In the genomic region with DNA sequence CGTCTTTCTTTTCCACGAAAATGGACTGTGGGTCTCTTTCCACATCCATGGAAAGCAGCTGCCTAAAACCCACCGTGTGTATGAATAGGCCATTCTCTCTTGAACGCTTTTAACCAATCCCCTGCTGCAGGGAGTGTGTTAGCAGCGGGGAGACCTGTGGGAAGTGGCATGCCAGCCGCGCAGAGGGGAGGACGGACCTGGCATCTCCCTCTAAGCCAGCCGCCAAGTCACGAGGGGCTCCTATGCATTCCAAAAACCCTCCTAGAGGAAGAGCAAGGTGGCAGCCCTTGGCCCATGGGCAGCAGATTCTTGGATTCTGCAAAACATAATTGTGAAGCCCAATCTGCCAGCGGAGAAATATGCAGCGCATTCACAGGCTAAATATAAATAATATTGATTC, we compare ENCODE assay signal across 33 cellular contexts. TPM values are rescaled to one million over a fixed set of nuclear protein-coding genes. Genes with fewer than 3 reads are reported as not detected.
"Had no signal": no experiment of that assay in that cellular context is flagged by ENCODE, and none has a peak within 500 bp of the region (broad histone marks: within the 10 kb centered on the region; RNA-seq: fewer than 3 reads in every experiment).

No MANE protein-coding gene starts in this region.

- H3K36me3 ChIP-seq: adrenal gland, ascending aorta, brain microvascular endothelial cell, esophagus muscularis mucosa, gastrocnemius medialis, heart right ventricle had no signal

- H3K27ac ChIP-seq: adrenal gland, ascending aorta, brain microvascular endothelial cell, esophagus muscularis mucosa, foreskin keratinocyte, gastrocnemius medialis, heart right ventricle, hepatocyte had no signal

- H3K4me3 ChIP-seq: adrenal gland, ascending aorta, esophagus muscularis mucosa, gastrocnemius medialis, heart right ventricle, hepatocyte had no signal

- H3K4me1 ChIP-seq: adrenal gland, ascending aorta, foreskin keratinocyte, gastrocnemius medialis had no signal

- H3K4me3 Mint-ChIP-seq: activated CD4-positive, alpha-beta memory T cell treated with anti-CD3 and anti-CD28 coated beads for 36 hours; activated CD4-positive, alpha-beta T cell treated with anti-CD3 and anti-CD28 coated beads for 36 hours; activated CD4-positive, alpha-beta T cell treated with anti-CD3 and anti-CD28 coated beads, Interleukin-2, amount 10 ng/mL, durations not matched to agents 24 days and 14 days; activated CD8-positive, alpha-beta memory T cell treated with anti-CD3 and anti-CD28 coated beads, Interleukin-2, amount 10 ng/mL, durations not matched to agents 7 days and 5 days; activated CD8-positive, alpha-beta T cell treated with anti-CD3 and anti-CD28 coated beads, Interleukin-2, amount 10 ng/mL, durations not matched to agents 7 days and 5 days; activated naive CD4-positive, alpha-beta T cell treated with anti-CD3 and anti-CD28 coated beads for 36 hours; activated naive CD4-positive, alpha-beta T cell treated with anti-CD3 and anti-CD28 coated beads, Interleukin-2, amount 50 U/mL, for 24 hours; activated naive CD8-positive, alpha-beta T cell treated with anti-CD3 and anti-CD28 coated beads for 36 hours; activated naive CD8-positive, alpha-beta T cell treated with anti-CD3 and anti-CD28 coated beads, Interleukin-2, amount 50 U/mL, for 24 hours; activated T-helper 1 cell treated with anti-CD3 and anti-CD28 coated beads, Interleukin-12 subunit alpha, Interleukin-12 subunit beta, Interleukin-2, Interleukin-4 antibody, amounts not matched to agents 30 ng/mL and 10 ng/mL and 1 ng/mL, durations not matched to agents 14 hours and 24 hours and 36 hours; central memory CD8-positive, alpha-beta T cell had no signal

- H3K27ac Mint-ChIP-seq: activated CD4-positive, alpha-beta memory T cell treated with anti-CD3 and anti-CD28 coated beads for 36 hours; activated CD4-positive, alpha-beta T cell treated with anti-CD3 and anti-CD28 coated beads for 36 hours; activated CD4-positive, alpha-beta T cell treated with anti-CD3 and anti-CD28 coated beads, Interleukin-2, amount 10 ng/mL, durations not matched to agents 24 days and 14 days; activated CD8-positive, alpha-beta memory T cell treated with anti-CD3 and anti-CD28 coated beads, Interleukin-2, amount 10 ng/mL, durations not matched to agents 7 days and 5 days; activated CD8-positive, alpha-beta T cell treated with anti-CD3 and anti-CD28 coated beads, Interleukin-2, amount 10 ng/mL, durations not matched to agents 7 days and 5 days; activated naive CD4-positive, alpha-beta T cell treated with anti-CD3 and anti-CD28 coated beads for 36 hours; activated naive CD4-positive, alpha-beta T cell treated with anti-CD3 and anti-CD28 coated beads, Interleukin-2, amount 50 U/mL, for 24 hours; activated naive CD8-positive, alpha-beta T cell treated with anti-CD3 and anti-CD28 coated beads for 36 hours; activated naive CD8-positive, alpha-beta T cell treated with anti-CD3 and anti-CD28 coated beads, Interleukin-2, amount 50 U/mL, for 24 hours; activated T-helper 1 cell treated with anti-CD3 and anti-CD28 coated beads, Interleukin-12 subunit alpha, Interleukin-12 subunit beta, Interleukin-2, Interleukin-4 antibody, amounts not matched to agents 30 ng/mL and 10 ng/mL and 1 ng/mL, durations not matched to agents 14 hours and 24 hours and 36 hours; activated T-helper 2 cell treated with anti-CD3 and anti-CD28 coated beads, Interferon-gamma antibody, Interleukin-2, Interleukin-4, amounts not matched to agents 10 μg/mL and 5 μg/mL and 100 μg/mL, durations not matched to agents 14 hours and 24 hours and 36 hours had no signal

- H3K4me1 Mint-ChIP-seq: activated CD4-positive, alpha-beta T cell treated with anti-CD3 and anti-CD28 coated beads for 36 hours; activated CD4-positive, alpha-beta T cell treated with anti-CD3 and anti-CD28 coated beads, Interleukin-2, amount 10 ng/mL, durations not matched to agents 24 days and 14 days; activated CD8-positive, alpha-beta memory T cell treated with anti-CD3 and anti-CD28 coated beads, Interleukin-2, amount 10 ng/mL, durations not matched to agents 7 days and 5 days; activated naive CD4-positive, alpha-beta T cell treated with anti-CD3 and anti-CD28 coated beads, Interleukin-2, amount 50 U/mL, for 24 hours; activated naive CD8-positive, alpha-beta T cell treated with anti-CD3 and anti-CD28 coated beads for 36 hours; activated naive CD8-positive, alpha-beta T cell treated with anti-CD3 and anti-CD28 coated beads, Interleukin-2, amount 50 U/mL, for 24 hours; central memory CD8-positive, alpha-beta T cell had no signal

- H3K36me3 Mint-ChIP-seq: activated CD4-positive, alpha-beta memory T cell treated with anti-CD3 and anti-CD28 coated beads for 36 hours; activated CD8-positive, alpha-beta memory T cell treated with anti-CD3 and anti-CD28 coated beads, Interleukin-2, amount 10 ng/mL, durations not matched to agents 7 days and 5 days; activated naive CD4-positive, alpha-beta T cell treated with anti-CD3 and anti-CD28 coated beads, Interleukin-2, amount 50 U/mL, for 24 hours; activated naive CD8-positive, alpha-beta T cell treated with anti-CD3 and anti-CD28 coated beads for 36 hours had no signal

- H3K9me3 Mint-ChIP-seq: activated CD4-positive, alpha-beta memory T cell treated with anti-CD3 and anti-CD28 coated beads for 36 hours; activated CD4-positive, alpha-beta T cell treated with anti-CD3 and anti-CD28 coated beads, Interleukin-2, amount 10 ng/mL, durations not matched to agents 24 days and 14 days; activated naive CD4-positive, alpha-beta T cell treated with anti-CD3 and anti-CD28 coated beads for 36 hours; activated naive CD4-positive, alpha-beta T cell treated with anti-CD3 and anti-CD28 coated beads, Interleukin-2, amount 50 U/mL, for 24 hours; activated naive CD8-positive, alpha-beta T cell treated with anti-CD3 and anti-CD28 coated beads for 36 hours; activated naive CD8-positive, alpha-beta T cell treated with anti-CD3 and anti-CD28 coated beads, Interleukin-2, amount 50 U/mL, for 24 hours; activated T-helper 1 cell treated with anti-CD3 and anti-CD28 coated beads, Interleukin-12 subunit alpha, Interleukin-12 subunit beta, Interleukin-2, Interleukin-4 antibody, amounts not matched to agents 30 ng/mL and 10 ng/mL and 1 ng/mL, durations not matched to agents 14 hours and 24 hours and 36 hours; activated T-helper 2 cell treated with anti-CD3 and anti-CD28 coated beads, Interferon-gamma antibody, Interleukin-2, Interleukin-4, amounts not matched to agents 10 μg/mL and 5 μg/mL and 100 μg/mL, durations not matched to agents 14 hours and 24 hours and 36 hours; central memory CD8-positive, alpha-beta T cell had no signal

- H3K9me3 ChIP-seq: adrenal gland, ascending aorta, esophagus muscularis mucosa, gastrocnemius medialis, heart right ventricle had no signal

- H3K27me3 ChIP-seq: ascending aorta had no signal

- H3K4me2 ChIP-seq: hepatocyte had no signal

- DNase-seq: activated CD4-positive, alpha-beta memory T cell treated with anti-CD3 and anti-CD28 coated beads for 36 hours; activated CD4-positive, alpha-beta T cell treated with anti-CD3 and anti-CD28 coated beads for 36 hours; activated CD4-positive, alpha-beta T cell treated with anti-CD3 and anti-CD28 coated beads, Interleukin-2, amount 10 ng/mL, durations not matched to agents 24 days and 14 days; activated CD4-positive, CD25-positive, alpha-beta regulatory T cell; activated CD4-positive, CD25-positive, alpha-beta regulatory T cell treated with anti-CD3 and anti-CD28 coated beads, Interleukin-2, amount 50 U/mL, for 72 hours; activated CD8-positive, alpha-beta memory T cell treated with anti-CD3 and anti-CD28 coated beads, Interleukin-2, amount 10 ng/mL, durations not matched to agents 7 days and 5 days; activated CD8-positive, alpha-beta memory T cell treated with anti-CD3 and anti-CD28 coated beads, Interleukin-2, amount 50 U/mL, for 4 hours; activated CD8-positive, alpha-beta T cell treated with anti-CD3 and anti-CD28 coated beads, Interleukin-2, amount 10 ng/mL, durations not matched to agents 7 days and 5 days; activated effector memory CD4-positive, alpha-beta T cell treated with anti-CD3 and anti-CD28 coated beads, Interleukin-2, amount 50 U/mL, for 16 hours; activated naive CD4-positive, alpha-beta T cell treated with anti-CD3 and anti-CD28 coated beads for 36 hours; activated naive CD8-positive, alpha-beta T cell treated with anti-CD3 and anti-CD28 coated beads for 36 hours; activated naive CD8-positive, alpha-beta T cell treated with anti-CD3 and anti-CD28 coated beads, Interleukin-2, amount 50 U/mL, for 24 hours; activated T-cell treated with anti-CD3 and anti-CD28 coated beads, Interleukin-2, amount 50 U/mL, for 1 hour; activated T-cell treated with anti-CD3 and anti-CD28 coated beads, Interleukin-2, amount 50 U/mL, for 48 hours; adrenal gland; brain microvascular endothelial cell; effector memory CD4-positive, alpha-beta T cell; erythroblast; foreskin keratinocyte; gastrocnemius medialis; heart right ventricle; T-helper 2 cell had no signal

RNA-seq across cellular contexts. Expression of a gene that starts 15.4 kb away (rescaled TPM):
- total RNA-seq: activated CD4-positive, alpha-beta memory T cell treated with anti-CD3 and anti-CD28 coated beads for 36 hours; activated CD4-positive, alpha-beta T cell treated with anti-CD3 and anti-CD28 coated beads, Interleukin-2, amount 10 ng/mL, durations not matched to agents 24 days and 14 days; activated CD8-positive, alpha-beta memory T cell treated with anti-CD3 and anti-CD28 coated beads for 36 hours; activated CD8-positive, alpha-beta memory T cell treated with anti-CD3 and anti-CD28 coated beads, Interleukin-2, amount 10 ng/mL, durations not matched to agents 7 days and 5 days; activated CD8-positive, alpha-beta T cell treated with anti-CD3 and anti-CD28 coated beads, Interleukin-2, amount 10 ng/mL, durations not matched to agents 7 days and 5 days; activated naive CD4-positive, alpha-beta T cell treated with anti-CD3 and anti-CD28 coated beads for 36 hours; activated naive CD8-positive, alpha-beta T cell treated with anti-CD3 and anti-CD28 coated beads for 36 hours; activated T-helper 1 cell treated with anti-CD3 and anti-CD28 coated beads, Interleukin-12 subunit alpha, Interleukin-12 subunit beta, Interleukin-2, Interleukin-4 antibody, amounts not matched to agents 30 ng/mL and 10 ng/mL and 1 ng/mL, durations not matched to agents 14 hours and 24 hours and 36 hours; activated T-helper 2 cell treated with anti-CD3 and anti-CD28 coated beads, Interferon-gamma antibody, Interleukin-2, Interleukin-4, amounts not matched to agents 10 μg/mL and 5 μg/mL and 100 μg/mL, durations not matched to agents 14 hours and 24 hours and 36 hours; ascending aorta; cardiac septum; dermis microvascular lymphatic vessel endothelial cell; foreskin keratinocyte; gastrocnemius medialis; heart right ventricle; hepatocyte; T-helper 1 cell treated with Interleukin-12 subunit alpha and Interleukin-12 subunit beta and Interleukin-4 antibody, amounts not matched to agents 30 ng/mL and 1 ng/mL, for 36 hours had no signal
- polyA plus RNA-seq: foreskin keratinocyte, heart right ventricle had no signal
